In the genomic region with DNA sequence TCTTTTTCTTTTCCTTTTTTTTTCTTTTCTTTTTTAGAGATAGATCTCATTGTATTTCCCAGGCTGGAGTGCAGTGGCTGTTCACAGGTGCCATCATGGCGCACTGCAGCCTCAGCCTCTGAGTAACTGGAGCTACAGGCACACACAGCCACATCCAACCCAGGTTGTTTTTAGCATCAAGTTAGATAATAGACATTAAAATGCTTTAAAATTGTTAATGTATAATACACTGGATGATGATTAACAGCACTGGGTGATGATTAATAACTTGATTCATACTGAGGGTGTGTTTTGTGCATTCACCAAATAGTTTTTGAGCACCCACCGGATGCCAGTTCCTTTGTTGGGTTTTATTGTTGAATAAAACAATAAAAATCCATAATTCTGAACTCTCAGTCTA, we compare ENCODE assay signal across 18 cellular contexts.
DNase-seq lines count a peak whose midpoint lies in the region; ATAC-seq and TF ChIP-seq lines count a peak whose summit lies in the region.
"Had no signal": no experiment of that assay in that cellular context is flagged by ENCODE, and none has a peak within 500 bp of the region (broad histone marks: within the 10 kb centered on the region; RNA-seq: fewer than 3 reads in every experiment).

No MANE protein-coding gene starts in this region.

- H3K4me3 ChIP-seq in epithelial cell of esophagus (ENCODE audit: low read length), result no peak overlapping the region
- H3K4me3 ChIP-seq: K562, SJCRH30 had no signal

- ATAC-seq in GM18511 (IDR thresholded peaks at IDR 0.05; ENCODE audit: unreplicated experiment) (peak; percentile 41), HG02943 (IDR thresholded peaks at IDR 0.05; ENCODE audit: low read depth, unreplicated experiment) (peak; percentile 49), GM21528 (IDR thresholded peaks at IDR 0.05; ENCODE audit: low FRiP score, unreplicated experiment) (no peak)
- ATAC-seq: K562 had no signal

- peak; percentile 49 for DNase-seq in epithelial cell of esophagus (ENCODE audit: low read depth)
- DNase-seq in mesenteric fat pad (ENCODE audit: low spot score), result peak; percentile 35
- DNase-seq in RKO (ENCODE audit: low spot score), result no peak
- no peak for DNase-seq in NK-92 (lab: John Stamatoyannopoulos, UW; ENCODE audit: unreplicated experiment)
- DNase-seq in AG08396 (ENCODE audit: low spot score), result no peak
- DNase-seq: DMS 273 treated with DMSO at 0.1 percent for 48 hours, DND-41, H7, HFFc6, NCI-H1105 treated with DMSO at 0.1 percent for 48 hours, NCI-H1694, NCI-H2081 treated with DMSO at 0.1 percent for 48 hours, RPMI8226, SJCRH30 had no signal

- no peak for TF ChIP-seq CTCF in epithelial cell of esophagus (IDR thresholded peaks at IDR 0.05; ENCODE audit: insufficient read depth, low read depth, low read length, missing control alignments)

Comparison
In these comparisons a context has a peak if more than half of its experiments do, and no peak if none do; other contexts are left out.
1. DNase-seq: peak in epithelial cell of esophagus (single experiment) and mesenteric fat pad (single experiment); none in RKO (single experiment), NK-92 (single experiment) and AG08396 (single experiment).